20 cellular contexts compared by ENCODE assay signal in the genomic region with DNA sequence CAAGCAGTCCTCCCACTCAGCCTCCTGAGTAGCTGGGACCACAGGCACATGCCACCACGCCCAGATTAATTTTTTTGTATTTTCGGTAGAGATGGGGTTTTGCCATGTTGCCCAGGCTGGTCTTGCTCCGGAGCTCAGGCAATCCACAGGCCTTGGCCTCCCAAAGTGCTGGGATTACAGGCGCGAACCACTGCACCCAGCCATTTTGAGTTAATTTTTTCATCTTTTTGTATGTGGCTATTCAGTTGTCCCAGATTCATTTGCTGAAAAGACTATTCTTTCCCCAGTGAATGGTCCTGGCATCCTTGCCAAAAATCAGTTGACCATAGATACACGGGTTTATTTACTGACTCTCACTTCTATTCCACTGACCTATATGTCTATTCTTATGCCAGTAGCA.
A peak's percentile ranks its signal among the peaks of the same experiment; 100 is the strongest.
DNase-seq lines count a peak whose midpoint lies in the region; ATAC-seq and TF ChIP-seq lines count a peak whose summit lies in the region.
"Had no signal": no experiment of that assay in that cellular context is flagged by ENCODE, and none has a peak within 500 bp of the region (broad histone marks: within the 10 kb centered on the region; RNA-seq: fewer than 3 reads in every experiment).

No MANE protein-coding gene starts in this region.

- H3K27ac ChIP-seq in substantia nigra (ENCODE audit: low read depth, low read length, poor library complexity, severe bottlenecking), result peak overlapping the region; percentile 49
- H3K27ac ChIP-seq: HL-60 had no signal

- H3K36me3 Mint-ChIP-seq in activated naive CD4-positive, alpha-beta T cell treated with anti-CD3 and anti-CD28 coated beads, Interleukin-2, amount 10 ng/mL, durations not matched to agents 7 days and 5 days, result peaks cover 60% of the 10 kb centered on the region
- H3K36me3 Mint-ChIP-seq in chondrocyte (ENCODE audit: low read depth), result peaks cover 29% of the 10 kb centered on the region

- H3K27ac Mint-ChIP-seq in activated naive CD4-positive, alpha-beta T cell treated with anti-CD3 and anti-CD28 coated beads, Interleukin-2, amount 10 ng/mL, durations not matched to agents 7 days and 5 days, result peak overlapping the region; percentile 11
- peak overlapping the region; percentile 22 for H3K27ac Mint-ChIP-seq in chondrocyte (ENCODE audit: unreplicated experiment)
- H3K27ac Mint-ChIP-seq: CD4-positive, alpha-beta T cell had no signal

- intact Hi-C loops in posterior vena cava (cut with DNase I), result no loop called here

- CTCF ChIA-PET in activated naive CD4-positive, alpha-beta T cell treated with anti-CD3 and anti-CD28 coated beads, Interleukin-2, amount 10 ng/mL, durations not matched to agents 7 days and 5 days (lab: Charles Lee), result no interaction called here

- no peaks in the 10 kb centered on the region for H3K9me3 Mint-ChIP-seq in activated naive CD4-positive, alpha-beta T cell treated with anti-CD3 and anti-CD28 coated beads, Interleukin-2, amount 10 ng/mL, durations not matched to agents 7 days and 5 days
- no peaks in the 10 kb centered on the region for H3K9me3 Mint-ChIP-seq in chondrocyte (ENCODE audit: low read depth)
- H3K9me3 Mint-ChIP-seq: CD4-positive, alpha-beta T cell had no signal

- no peak for DNase-seq in activated naive CD4-positive, alpha-beta T cell treated with anti-CD3 and anti-CD28 coated beads, Interleukin-2, amount 10 ng/mL, durations not matched to agents 7 days and 5 days
- DNase-seq in activated naive CD4-positive, alpha-beta T cell treated with Interleukin-2 at 50 U/mL for 16 hours, result no peak
- DNase-seq in chondrocyte (ENCODE audit: low spot score) (no peak), medulla oblongata (ENCODE audit: extremely low spot score) (peak; percentile 80), substantia nigra (lab: John Stamatoyannopoulos, UW) (peak in 20 of 49 donors; percentile 2 to 44 (median 12)), posterior vena cava (ENCODE audit: low spot score) (no peak)
- DNase-seq in stimulated activated CD4-positive, alpha-beta T cell treated with anti-CD3 and anti-CD28 coated beads, Interleukin-4, amount 100 ng/mL, for 24 hours, result no peak
- DNase-seq: BE2C; CD4-positive, alpha-beta T cell; Karpas-422; NCI-H1417 treated with DMSO at 0.1 percent for 48 hours; NCI-H187 treated with DMSO at 0.1 percent for 48 hours; NCI-H226; NCI-H524; NCI-H82; OCI-M1; Right ventricle myocardium superior had no signal

- no peak overlapping the region for H3K4me3 Mint-ChIP-seq in activated naive CD4-positive, alpha-beta T cell treated with anti-CD3 and anti-CD28 coated beads, Interleukin-2, amount 10 ng/mL, durations not matched to agents 7 days and 5 days
- no peak overlapping the region for H3K4me3 Mint-ChIP-seq in chondrocyte (ENCODE audit: unreplicated experiment)
- H3K4me3 Mint-ChIP-seq: CD4-positive, alpha-beta T cell had no signal

- TF ChIP-seq CTCF in chondrocyte (IDR thresholded peaks at IDR 0.05), result no peak

- H3K4me1 Mint-ChIP-seq in activated naive CD4-positive, alpha-beta T cell treated with anti-CD3 and anti-CD28 coated beads, Interleukin-2, amount 10 ng/mL, durations not matched to agents 7 days and 5 days, result no peaks in the 10 kb centered on the region
- peaks cover 14% of the 10 kb centered on the region for H3K4me1 Mint-ChIP-seq in chondrocyte (ENCODE audit: low read depth)

- ATAC-seq in HG03354 (IDR thresholded peaks at IDR 0.05; ENCODE audit: poor library complexity, severe bottlenecking, unreplicated experiment), result no peak
- ATAC-seq: GM12878 had no signal

- no peaks in the 10 kb centered on the region for H3K27me3 Mint-ChIP-seq in activated naive CD4-positive, alpha-beta T cell treated with anti-CD3 and anti-CD28 coated beads, Interleukin-2, amount 10 ng/mL, durations not matched to agents 7 days and 5 days
- H3K27me3 Mint-ChIP-seq in chondrocyte (ENCODE audit: low read depth), result no peaks in the 10 kb centered on the region
- H3K27me3 Mint-ChIP-seq: CD4-positive, alpha-beta T cell had no signal
